ENCODE assay signal across 8 cellular contexts in genomic region chr6:129490551-129491245, GRCh38.
A peak's percentile ranks its signal among the peaks of the same experiment; 100 is the strongest.
DNase-seq lines count a peak whose midpoint lies in the region; ATAC-seq lines count a peak whose summit lies in the region.

No MANE protein-coding gene starts in this region.

- intact Hi-C loops in activated CD4-positive, alpha-beta T cell treated with anti-CD3 and anti-CD28 coated beads for 36 hours (cut with DNase I, micrococcal nuclease) = loop anchor here (1.0 to 5.0 kb wide), 9 partner anchors 37 to 833 kb away; no protein-coding TSS in a partner anchor

- H3K4me1 ChIP-seq in mononuclear cell (ENCODE audit: insufficient read depth, low read length) = peaks cover 17% of the 10 kb centered on the region

- H3K9me3 Mint-ChIP-seq in activated CD4-positive, alpha-beta T cell treated with anti-CD3 and anti-CD28 coated beads for 36 hours (ENCODE audit: low read depth) = peaks cover 1% of the 10 kb centered on the region

- H3K4me3 ChIP-seq in mononuclear cell (ENCODE audit: low read length) = peak overlapping the region; percentile 21

- POLR2A ChIA-PET in activated CD4-positive, alpha-beta T cell treated with anti-CD3 and anti-CD28 coated beads for 36 hours (lab: Charles Lee) = no interaction called here

- peak overlapping the region; percentile 70 for H3K4me3 Mint-ChIP-seq in activated CD4-positive, alpha-beta T cell treated with anti-CD3 and anti-CD28 coated beads for 36 hours

- H3K9me3 ChIP-seq in KOPT-K1 (ENCODE audit: insufficient read depth, low read length, poor library complexity, severe bottlenecking) (no peaks in the 10 kb centered on the region), mononuclear cell (ENCODE audit: low read depth, low read length) (no peaks in the 10 kb centered on the region)

- peaks cover 70% of the 10 kb centered on the region for H3K4me1 Mint-ChIP-seq in activated CD4-positive, alpha-beta T cell treated with anti-CD3 and anti-CD28 coated beads for 36 hours

- H3K36me3 Mint-ChIP-seq in activated CD4-positive, alpha-beta T cell treated with anti-CD3 and anti-CD28 coated beads for 36 hours (ENCODE audit: low read depth) = peaks cover 8% of the 10 kb centered on the region

- peak overlapping the region; percentile 40 for H3K27ac ChIP-seq in KOPT-K1 (ENCODE audit: low read depth, low read length, poor library complexity, severe bottlenecking)

- no peaks in the 10 kb centered on the region for H3K27me3 Mint-ChIP-seq in activated CD4-positive, alpha-beta T cell treated with anti-CD3 and anti-CD28 coated beads for 36 hours

- H3K27ac Mint-ChIP-seq in activated CD4-positive, alpha-beta T cell treated with anti-CD3 and anti-CD28 coated beads for 36 hours = peak overlapping the region; percentile 97

- no peaks in the 10 kb centered on the region for H3K27me3 ChIP-seq in mononuclear cell (ENCODE audit: insufficient read depth, low read length)

- DNase-seq in ELR (ENCODE audit: low read depth) (peak; percentile 98), dermis microvascular lymphatic vessel endothelial cell (ENCODE audit: low read depth in 2 of 2) (peak; percentile 42 to 96), NCI-H1417 treated with DMSO at 0.1 percent for 48 hours (lab: John Stamatoyannopoulos, UW) (no peak)
- DNase-seq in activated CD4-positive, alpha-beta T cell treated with anti-CD3 and anti-CD28 coated beads for 36 hours = peak; percentile 71
- DNase-seq in stimulated activated naive CD8-positive, alpha-beta T cell treated with anti-CD3 and anti-CD28 coated beads, Interleukin-15, Interleukin-2, amounts not matched to agents 100 U/mL and 50 U/mL, for 24 hours = peak; percentile 52

- ATAC-seq in GM21786 (IDR thresholded peaks at IDR 0.05; ENCODE audit: unreplicated experiment) = peak; percentile 86
- peak; percentile 84 for ATAC-seq in activated CD4-positive, alpha-beta T cell treated with anti-CD3 and anti-CD28 coated beads for 36 hours
- ATAC-seq in stimulated activated naive CD8-positive, alpha-beta T cell treated with anti-CD3 and anti-CD28 coated beads, Interleukin-15, Interleukin-2, amounts not matched to agents 100 U/mL and 50 U/mL, for 24 hours = peak; percentile 87

- CTCF ChIA-PET in activated CD4-positive, alpha-beta T cell treated with anti-CD3 and anti-CD28 coated beads for 36 hours (lab: Charles Lee) = interaction anchor here (0.6 to 3.9 kb wide), 11 partner anchors 10 to 277 kb away, joined by 3 to 38 read pairs (median 3); no protein-coding TSS in a partner anchor

- H3K36me3 ChIP-seq in KOPT-K1 (ENCODE audit: insufficient read depth, low read length) = no peaks in the 10 kb centered on the region
